ENCODE assay signal across 20 cellular contexts in genomic region chr6:133218831-133219230, GRCh38. TPM values are rescaled to one million over a fixed set of nuclear protein-coding genes. Genes with fewer than 3 reads are reported as not detected.
"Had no signal": no experiment of that assay in that cellular context is flagged by ENCODE, and none has a peak within 500 bp of the region (broad histone marks: within the 10 kb centered on the region; RNA-seq: fewer than 3 reads in every experiment).

No MANE protein-coding gene starts in this region.

- H3K4me2 ChIP-seq: neural progenitor cell had no signal

- H3K27ac ChIP-seq: ascending aorta, neural progenitor cell, sigmoid colon, spleen, thoracic aorta, upper lobe of left lung had no signal

- DNase-seq: activated CD4-positive, alpha-beta T cell treated with anti-CD3 and anti-CD28 coated beads, Interleukin-2, amount 50 U/mL, for 4 hours; activated effector memory CD4-positive, alpha-beta T cell treated with anti-CD3 and anti-CD28 coated beads, Interleukin-2, amount 50 U/mL, for 16 hours; activated T-cell treated with anti-CD3 and anti-CD28 coated beads, Interleukin-2, amount 50 U/mL, for 72 hours; effector memory CD8-positive, alpha-beta T cell; foreskin fibroblast; head of caudate nucleus; kidney; left ventricle myocardium superior; mucosa of descending colon; naive B cell; sigmoid colon; spleen; stimulated activated CD4-positive, alpha-beta T cell treated with anti-CD3 and anti-CD28 coated beads, Interleukin-4, amount 100 ng/mL, for 4 hours; upper lobe of left lung had no signal

- H3K27me3 ChIP-seq: ascending aorta, neural progenitor cell, sigmoid colon, spleen, upper lobe of left lung had no signal

- H3K4me3 ChIP-seq: ascending aorta, mucosa of descending colon, neural progenitor cell, sigmoid colon, spleen, thoracic aorta, upper lobe of left lung had no signal

- ATAC-seq: activated T-cell treated with anti-CD3 and anti-CD28 coated beads, Interleukin-2, amount 50 U/mL, for 72 hours; effector memory CD8-positive, alpha-beta T cell; left ventricle myocardium superior; mucosa of descending colon; stimulated activated memory B cell treated with anti-CD40 and anti-IgM and Interleukin-4, amounts not matched to agents 10 μg/mL and 1 μg/mL and 100 μg/mL, for 72 hours had no signal

- H3K9ac ChIP-seq: neural progenitor cell had no signal

- H3K4me1 ChIP-seq: ascending aorta, neural progenitor cell, sigmoid colon, spleen, upper lobe of left lung had no signal

- H3K9me3 ChIP-seq: ascending aorta, mucosa of descending colon, sigmoid colon, thoracic aorta, upper lobe of left lung had no signal

- FAIRE-seq: kidney had no signal

- H2AFZ ChIP-seq: neural progenitor cell had no signal

- H3K36me3 ChIP-seq: ascending aorta, neural progenitor cell, sigmoid colon, spleen, thoracic aorta, upper lobe of left lung had no signal

RNA-seq across cellular contexts. Expression of gene EYA4, which starts 22.3 kb away (rescaled TPM):
- total RNA-seq: activated CD8-positive, alpha-beta memory T cell treated with anti-CD3 and anti-CD28 coated beads for 36 hours; activated T-cell treated with anti-CD3 and anti-CD28 coated beads, Interleukin-2, amount 50 U/mL, for 72 hours; T-helper 2 cell treated with Interferon-gamma antibody and Interleukin-4, amounts not matched to agents 100 ng/mL and 5 ng/mL, for 36 hours had no signal
